13 cellular contexts compared by ENCODE assay signal in genomic region chr13:113843063-113843654, GRCh38.
"Had no signal": no experiment of that assay in that cellular context is flagged by ENCODE, and none has a peak within 500 bp of the region (broad histone marks: within the 10 kb centered on the region; RNA-seq: fewer than 3 reads in every experiment).

No MANE protein-coding gene starts in this region.

- H3K36me3 ChIP-seq: breast epithelium had no signal

- H3K27me3 ChIP-seq: breast epithelium, gastrocnemius medialis, sigmoid colon, stomach had no signal

- H3K27ac Mint-ChIP-seq: activated CD4-positive, alpha-beta T cell treated with anti-CD3 and anti-CD28 coated beads, Interleukin-2, amount 10 ng/mL, durations not matched to agents 7 days and 5 days; activated T-helper 17 cell treated with anti-CD3 and anti-CD28 coated beads, Interleukin-2, amount 50 U/mL, for 72 hours; effector memory CD8-positive, alpha-beta T cell; T-helper 2 cell treated with Interferon-gamma antibody and Interleukin-4, amounts not matched to agents 5 μg/mL and 100 μg/mL, for 36 hours had no signal

- H3K9me3 ChIP-seq: breast epithelium, gastrocnemius medialis, sigmoid colon, stomach had no signal

- H3K4me3 ChIP-seq: breast epithelium, gastrocnemius medialis, sigmoid colon, stomach had no signal

- H3K27me3 Mint-ChIP-seq: activated CD4-positive, alpha-beta T cell treated with anti-CD3 and anti-CD28 coated beads, Interleukin-2, amount 10 ng/mL, durations not matched to agents 7 days and 5 days; activated T-helper 17 cell treated with anti-CD3 and anti-CD28 coated beads, Interleukin-2, amount 50 U/mL, for 72 hours; effector memory CD8-positive, alpha-beta T cell had no signal

- H3K4me3 Mint-ChIP-seq: activated CD4-positive, alpha-beta T cell treated with anti-CD3 and anti-CD28 coated beads, Interleukin-2, amount 10 ng/mL, durations not matched to agents 7 days and 5 days; activated T-helper 17 cell treated with anti-CD3 and anti-CD28 coated beads, Interleukin-2, amount 50 U/mL, for 72 hours; neural crest cell; T-helper 2 cell treated with Interferon-gamma antibody and Interleukin-4, amounts not matched to agents 5 μg/mL and 100 μg/mL, for 36 hours had no signal

- ATAC-seq: activated T-helper 17 cell treated with anti-CD3 and anti-CD28 coated beads, Interleukin-2, amount 50 U/mL, for 72 hours; effector memory CD8-positive, alpha-beta T cell; gastrocnemius medialis had no signal

- DNase-seq: activated CD4-positive, alpha-beta T cell treated with anti-CD3 and anti-CD28 coated beads, Interleukin-2, amount 10 ng/mL, durations not matched to agents 7 days and 5 days; activated naive CD4-positive, alpha-beta T cell treated with Interleukin-2 at 50 U/mL for 16 hours; anterior cingulate cortex; dermis blood vessel endothelial cell; effector memory CD8-positive, alpha-beta T cell; gastrocnemius medialis; sigmoid colon; stimulated activated CD4-positive, alpha-beta T cell treated with anti-CD3 and anti-CD28 coated beads, Interleukin-1b, Interleukin-23, amount 100 ng/mL, for 48 hours; stomach had no signal

- H3K9me3 Mint-ChIP-seq: neural crest cell had no signal

- H3K27ac ChIP-seq: breast epithelium, stomach had no signal
